ENCODE assay signal across 1 cellular context in the genomic region with DNA sequence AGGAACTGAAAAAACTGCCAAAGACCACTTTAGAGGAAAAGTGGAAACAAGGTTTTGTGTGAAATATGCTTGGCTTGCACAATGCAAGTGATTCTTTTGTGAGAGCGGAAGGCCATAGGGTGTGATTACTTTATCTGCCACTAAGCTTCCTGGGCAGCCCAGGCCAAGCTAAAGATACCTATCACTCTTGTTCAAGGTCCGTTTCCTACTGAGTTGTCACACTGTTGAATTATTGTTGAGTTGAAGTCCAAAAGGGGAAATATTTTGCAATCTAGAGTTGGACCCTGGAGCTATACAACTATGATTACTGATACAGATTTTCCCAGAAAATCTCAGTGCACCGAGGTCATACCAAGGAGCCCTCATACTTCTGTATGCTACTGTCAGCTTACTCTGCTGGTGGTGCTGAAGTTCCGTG.
TF ChIP-seq lines count a peak whose summit lies in the region.

No MANE protein-coding gene starts in this region.

TF ChIP-seq in K562, 482 proteins besides CTCF, POLR2A, EP300 and RAD21 (continued from another document):
- peak; percentile 50; the same call in 1 of the 2 replicates for TF ChIP-seq ZNF175 (CRISPR knock-in tag; IDR thresholded peaks at IDR 0.05; ENCODE audit: low read depth)
- TF ChIP-seq TAF15 (IDR thresholded peaks at IDR 0.05; ENCODE audit: low read depth, low read length), result no peak
- no peak for TF ChIP-seq HSF4 (CRISPR knock-in tag; IDR thresholded peaks at IDR 0.05; ENCODE audit: borderline replicate concordance)
- TF ChIP-seq, protein P1, sequence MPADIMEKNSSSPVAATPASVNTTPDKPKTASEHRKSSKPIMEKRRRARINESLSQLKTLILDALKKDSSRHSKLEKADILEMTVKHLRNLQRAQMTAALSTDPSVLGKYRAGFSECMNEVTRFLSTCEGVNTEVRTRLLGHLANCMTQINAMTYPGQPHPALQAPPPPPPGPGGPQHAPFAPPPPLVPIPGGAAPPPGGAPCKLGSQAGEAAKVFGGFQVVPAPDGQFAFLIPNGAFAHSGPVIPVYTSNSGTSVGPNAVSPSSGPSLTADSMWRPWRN (IDR thresholded peaks at IDR 0.05; ENCODE audit: low read depth), result 0 out of 2 replicates have a peak, but pooled peaks have one; percentile 16
- no peak for TF ChIP-seq ZNF431 (CRISPR knock-in tag; IDR thresholded peaks at IDR 0.05)
- TF ChIP-seq CEBPB (tag; IDR thresholded peaks at IDR 0.05), result peak; percentile 67
- no peak for TF ChIP-seq XRCC5 (IDR thresholded peaks at IDR 0.05; ENCODE audit: low read depth, low read length)
- no peak for TF ChIP-seq ZKSCAN3 (CRISPR knock-in tag; IDR thresholded peaks at IDR 0.05)
- TF ChIP-seq BACH1 (tag; IDR thresholded peaks at IDR 0.05), result no peak
- no peak for TF ChIP-seq BCOR (IDR thresholded peaks at IDR 0.05)
